ENCODE assay signal across 8 cellular contexts in the genomic region with DNA sequence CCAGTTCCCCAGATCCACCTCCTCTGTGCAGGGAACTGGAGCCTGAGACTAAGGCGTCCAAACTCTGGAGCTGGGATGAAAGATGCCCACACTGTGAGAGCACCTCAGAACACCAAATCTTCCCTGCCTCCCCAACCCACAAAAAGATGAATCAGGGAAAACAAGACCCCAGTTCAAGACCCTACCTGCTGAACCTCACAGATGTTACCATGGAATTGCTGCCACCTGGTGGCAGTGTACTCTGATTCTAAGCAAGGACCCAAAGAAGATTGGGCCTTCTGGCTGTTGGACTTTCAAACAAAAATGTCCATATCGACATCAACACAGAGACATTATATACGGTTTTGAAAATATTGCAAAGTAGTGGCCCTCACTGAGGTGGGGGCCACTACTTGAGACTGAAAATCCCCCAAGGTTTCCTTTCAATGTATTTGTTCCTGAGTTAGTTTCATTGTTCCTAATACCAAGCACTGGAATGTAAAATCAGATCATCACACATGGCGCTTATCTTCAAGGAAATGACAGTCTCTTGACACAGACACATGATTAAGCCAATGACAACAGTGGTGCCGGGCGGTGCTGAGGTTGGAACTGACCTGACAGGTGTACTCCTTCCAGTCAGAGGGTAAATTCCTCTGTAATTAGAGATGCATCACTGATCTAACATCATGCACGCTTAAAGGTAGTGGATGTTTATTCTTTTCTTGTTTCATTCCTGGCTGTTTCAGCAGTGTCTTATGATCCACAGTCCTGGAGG.
DNase-seq lines count a peak whose midpoint lies in the region; ATAC-seq and TF ChIP-seq lines count a peak whose summit lies in the region.

No MANE protein-coding gene starts in this region.

- no peak overlapping the region for H3K14ac ChIP-seq in neuronal stem cell (ENCODE audit: low read length)

- peak; percentile 41 for DNase-seq in DMS 273 (lab: John Stamatoyannopoulos, UW; ENCODE audit: unreplicated experiment)
- no peak for DNase-seq in DMS 273 treated with DMSO at 0.1 percent for 48 hours (lab: John Stamatoyannopoulos, UW)
- peak; percentile 71 for DNase-seq in Karpas-422
- peak; percentile 12 to 28 for DNase-seq in cardiac fibroblast (ENCODE audit: low read depth in 2 of 2)
- peak; percentile 17 for DNase-seq in neuronal stem cell (ENCODE audit: low spot score)
- DNase-seq in middle frontal gyrus (ENCODE audit: extremely low spot score, low spot score), result no peak

- H3K36me3 ChIP-seq in Karpas-422 (ENCODE audit: insufficient read depth, low read length) (no peaks in the 10 kb centered on the region), neuronal stem cell (replicated peaks in 1 of 2; ENCODE audit: control insufficient read depth in 2 of 2, insufficient read depth in 2 of 2, low read length in 2 of 2) (no peaks in the 10 kb centered on the region)

- H4K91ac ChIP-seq in neuronal stem cell (ENCODE audit: low read depth, low read length, poor library complexity), result no peak overlapping the region

- H3K4me2 ChIP-seq in Karpas-422 (ENCODE audit: low read depth, low read length, poor library complexity, severe bottlenecking) (no peak overlapping the region), neuronal stem cell (ENCODE audit: insufficient read depth, low read length, poor library complexity, severe bottlenecking) (no peak overlapping the region)

- H3K4me1 ChIP-seq in Karpas-422 (ENCODE audit: low read length), result no peaks in the 10 kb centered on the region
- no peaks in the 10 kb centered on the region for H3K4me1 ChIP-seq in neuronal stem cell (ENCODE audit: control insufficient read depth in 2 of 2, insufficient read depth in 1 of 2, low read depth in 1 of 2, low read length in 2 of 2)

- peak; percentile 47 for TF ChIP-seq CTCF in cardiac fibroblast (IDR thresholded peaks at IDR 0.05; ENCODE audit: low read depth, low read length)

- no peak overlapping the region for H2AK5ac ChIP-seq in neuronal stem cell (ENCODE audit: low read depth, low read length)

- H2BK120ac ChIP-seq in neuronal stem cell (ENCODE audit: low read depth, low read length), result no peak overlapping the region

- ATAC-seq in GM19328 (IDR thresholded peaks at IDR 0.05; ENCODE audit: unreplicated experiment), result no peak
- ATAC-seq in GM18909 (IDR thresholded peaks at IDR 0.05; ENCODE audit: poor library complexity, unreplicated experiment), result no peak

- H3K27me3 ChIP-seq in Karpas-422 (ENCODE audit: low read length), result no peaks in the 10 kb centered on the region
- peaks cover 0 to 1% (median 0%) of the 10 kb centered on the region in 3 experiments for H3K27me3 ChIP-seq in neuronal stem cell (ENCODE audit: control insufficient read depth in 3 of 3, insufficient read depth in 3 of 3, low read depth in 1 of 3, low read length in 3 of 3)

- H3K4me3 ChIP-seq in Karpas-422 (ENCODE audit: low read length) (no peak overlapping the region), cardiac fibroblast (replicated peaks in 1 of 2; ENCODE audit: low read depth in 2 of 2, low read length in 2 of 2) (no peak overlapping the region), neuronal stem cell (ENCODE audit: low read length in 2 of 2) (no peak overlapping the region)

- H3K27ac ChIP-seq in Karpas-422 (ENCODE audit: low read length) (no peak overlapping the region), neuronal stem cell (replicated peaks; ENCODE audit: low read length) (no peak overlapping the region)

- no peak overlapping the region for H2BK15ac ChIP-seq in neuronal stem cell (ENCODE audit: low read length)

- H3K9me3 ChIP-seq in Karpas-422 (ENCODE audit: low read length) (no peaks in the 10 kb centered on the region), neuronal stem cell (replicated peaks in 1 of 2; ENCODE audit: control insufficient read depth in 2 of 2, insufficient read depth in 1 of 2, low read depth in 1 of 2, low read length in 2 of 2) (no peaks in the 10 kb centered on the region)

- H3K79me2 ChIP-seq in Karpas-422 (ENCODE audit: low read length), result no peaks in the 10 kb centered on the region

- no peak overlapping the region for H2BK5ac ChIP-seq in neuronal stem cell (ENCODE audit: low read length)

- no peak overlapping the region for H4K8ac ChIP-seq in neuronal stem cell (ENCODE audit: low read depth, low read length)

- H3K4ac ChIP-seq in neuronal stem cell (ENCODE audit: low read length), result no peak overlapping the region

- H3K9ac ChIP-seq in Karpas-422 (ENCODE audit: low read length) (no peak overlapping the region), neuronal stem cell (ENCODE audit: low read depth, low read length, poor library complexity) (no peak overlapping the region)

- H2AFZ ChIP-seq in Karpas-422 (ENCODE audit: low read length) (no peak overlapping the region), neuronal stem cell (ENCODE audit: low read length) (no peak overlapping the region)

- no peak overlapping the region for H3K23ac ChIP-seq in neuronal stem cell (ENCODE audit: low read depth, low read length, poor library complexity)

- no peak overlapping the region for H2BK12ac ChIP-seq in neuronal stem cell (ENCODE audit: low read length)

- H3K18ac ChIP-seq in neuronal stem cell (ENCODE audit: low read length), result no peak overlapping the region

- H4K20me1 ChIP-seq in Karpas-422 (ENCODE audit: insufficient read depth, low read depth, low read length), result no peaks in the 10 kb centered on the region

- H3K79me1 ChIP-seq in neuronal stem cell (ENCODE audit: low read depth, low read length), result no peaks in the 10 kb centered on the region

- no CpG with 5 or more reads among the region's 7 CpGs for WGBS in neuronal stem cell (ENCODE audit: extremely low coverage in 2 of 2, insufficient read length in 2 of 2, insufficient replicate concordance in 1 of 2), 2 donors

- H3K9me2 ChIP-seq in Karpas-422 (replicated peaks; ENCODE audit: insufficient read depth, low read length), result no peaks in the 10 kb centered on the region

Comparison
In these comparisons a context has a peak if more than half of its experiments do, and no peak if none do; other contexts are left out.
1. DNase-seq: peak in DMS 273 (single experiment), Karpas-422 (single experiment), cardiac fibroblast (2 of 2) and neuronal stem cell (single experiment); none in DMS 273 treated with DMSO at 0.1 percent for 48 hours (single experiment) and middle frontal gyrus (single experiment).